ENCODE assay signal across 8 cellular contexts in the genomic region with DNA sequence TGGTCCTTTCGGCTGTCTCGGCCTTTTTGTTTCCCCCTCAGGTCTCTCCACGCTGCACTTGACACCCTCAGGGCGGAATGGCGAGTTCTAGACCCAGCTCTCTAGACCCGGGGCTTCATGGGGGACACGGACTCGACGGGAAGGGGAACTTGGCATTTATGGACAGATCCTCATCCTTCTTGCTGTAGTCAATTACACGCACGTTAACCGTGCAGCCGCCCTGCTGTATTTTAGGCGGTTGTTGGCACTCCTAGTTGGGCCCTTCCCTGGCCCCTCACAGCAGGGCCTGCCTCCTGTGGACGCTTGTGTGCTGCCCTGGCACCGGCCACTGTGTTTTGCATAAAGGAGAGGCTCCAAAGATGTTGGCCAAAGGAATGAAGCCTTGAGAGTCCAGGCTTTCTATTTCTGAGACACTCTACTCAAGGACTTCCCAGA. TPM values are rescaled to one million over a fixed set of nuclear protein-coding genes. Genes with fewer than 3 reads are reported as not detected.
DNase-seq lines count a peak whose midpoint lies in the region; ATAC-seq, FAIRE-seq and TF ChIP-seq lines count a peak whose summit lies in the region.

No MANE protein-coding gene starts in this region.

- H4K20me1 ChIP-seq in GM23338 (replicated peaks; ENCODE audit: insufficient read depth) (peaks cover 10% of the 10 kb centered on the region), endothelial cell of umbilical vein (replicated peaks; ENCODE audit: control insufficient read depth, extremely low read depth, insufficient read depth, low read length) (no peaks in the 10 kb centered on the region)

- no peak for TF ChIP-seq POLR2A in endothelial cell of umbilical vein (IDR thresholded peaks at IDR 0.05; ENCODE audit: low read depth, low read length)

- peak overlapping the region; percentile 79 to 99 (median 86) for H3K4me3 Mint-ChIP-seq in CD4-positive, alpha-beta memory T cell
- H3K4me3 Mint-ChIP-seq in GM23338: peak overlapping the region; percentile 73

- dilution Hi-C loops in endothelial cell of umbilical vein (cut with MboI; ENCODE audit: extremely low pct_ligation_motif_present, low sequenced_read_pairs): no loop called here

- H3K4me1 ChIP-seq in CD4-positive, alpha-beta memory T cell (ENCODE audit: insufficient read depth, low read length): peaks cover 15% of the 10 kb centered on the region
- H3K4me1 ChIP-seq in GM23338 (ENCODE audit: insufficient read depth) (peaks cover 11% of the 10 kb centered on the region), endothelial cell of umbilical vein (ENCODE audit: control insufficient read depth, extremely low read depth, insufficient read depth, low read length) (peaks cover 10% of the 10 kb centered on the region)

- H3K27me3 Mint-ChIP-seq in CD4-positive, alpha-beta memory T cell: no peaks in the 10 kb centered on the region
- H3K27me3 Mint-ChIP-seq in GM23338 (ENCODE audit: insufficient read depth, low read depth, poor library complexity): peaks cover 8% of the 10 kb centered on the region

- peaks cover 6 to 18% of the 10 kb centered on the region in 2 donors for H3K36me3 Mint-ChIP-seq in CD4-positive, alpha-beta memory T cell
- peaks cover 21% of the 10 kb centered on the region for H3K36me3 Mint-ChIP-seq in GM23338 (ENCODE audit: low read depth)

- H3K79me2 ChIP-seq in GM23338 (replicated peaks; ENCODE audit: insufficient read depth) (peaks cover 38% of the 10 kb centered on the region), endothelial cell of umbilical vein (ENCODE audit: control insufficient read depth, insufficient read depth, low read length) (peaks cover 40% of the 10 kb centered on the region)

- H3K9me3 Mint-ChIP-seq in CD4-positive, alpha-beta memory T cell: no peaks in the 10 kb centered on the region
- H3K9me3 Mint-ChIP-seq in GM23338: no peaks in the 10 kb centered on the region

- no peaks in the 10 kb centered on the region for H3K9me3 ChIP-seq in CD4-positive, alpha-beta memory T cell (ENCODE audit: control insufficient read depth in 1 of 2, low read length in 2 of 2)
- no peaks in the 10 kb centered on the region for H3K9me3 ChIP-seq in endothelial cell of umbilical vein (replicated peaks; ENCODE audit: control insufficient read depth, insufficient read depth, low read length)

- H3K4me2 ChIP-seq in GM23338 (peak overlapping the region; percentile 98), endothelial cell of umbilical vein (ENCODE audit: insufficient read depth, low read length) (peak overlapping the region; percentile 65)

- peaks cover 13 to 38% (median 18%) of the 10 kb centered on the region in 4 donors for H3K4me1 Mint-ChIP-seq in CD4-positive, alpha-beta memory T cell
- peaks cover 13% of the 10 kb centered on the region for H3K4me1 Mint-ChIP-seq in GM23338

- peak overlapping the region; percentile 84 for H3K27ac ChIP-seq in CD4-positive, alpha-beta memory T cell (ENCODE audit: low read depth, low read length)
- H3K27ac ChIP-seq in GM23338 (ENCODE audit: low read depth) (no peak overlapping the region), endothelial cell of umbilical vein (ENCODE audit: insufficient read depth, low read depth, low read length) (no peak overlapping the region)

- no peaks in the 10 kb centered on the region for H3K27me3 ChIP-seq in CD4-positive, alpha-beta memory T cell (ENCODE audit: insufficient read depth, low read length)
- peaks cover 21% of the 10 kb centered on the region for H3K27me3 ChIP-seq in GM23338 (ENCODE audit: insufficient read depth)
- H3K27me3 ChIP-seq in endothelial cell of umbilical vein (ENCODE audit: control insufficient read depth in 2 of 2, insufficient read depth in 2 of 2, low read length in 2 of 2): peaks cover 0 to 3% of the 10 kb centered on the region in 2 experiments

- no peaks in the 10 kb centered on the region for H3K9me1 ChIP-seq in endothelial cell of umbilical vein (replicated peaks; ENCODE audit: control insufficient read depth, extremely low read depth, insufficient read depth, low read length)

- no peaks in the 10 kb centered on the region for H3F3A ChIP-seq in GM23338 (replicated peaks; ENCODE audit: low read depth)

- TF ChIP-seq CTCF in GM23338 (conservative IDR thresholded peaks at IDR 0.05; ENCODE audit: low read depth in 2 of 2) (no peak), endothelial cell of umbilical vein (IDR thresholded peaks at IDR 0.05; ENCODE audit: extremely low read depth in 1 of 2, insufficient read depth in 1 of 2, low read depth in 1 of 2, low read length in 2 of 2) (no peak)

- BruUV-seq in endothelial cell of umbilical vein (replicated peaks; lab: Mats Ljungman, UMichigan): no TSS peak

- DNase-seq in CD4-positive, alpha-beta memory T cell: peak in 1 of 5 donors; percentile 40
- DNase-seq in GM23338 (ENCODE audit: low spot score) (no peak), T-helper 9 cell (peak; percentile 6), endothelial cell of umbilical vein (ENCODE audit: low read depth, low spot score) (peak; percentile 22), mucosa of gallbladder (ENCODE audit: low spot score) (peak; percentile 26), urothelium cell line (ENCODE audit: low spot score) (peak; percentile 25), SW 1271 (lab: John Stamatoyannopoulos, UW) (no peak)

- CTCF ChIA-PET in CD4-positive, alpha-beta memory T cell (lab: Charles Lee; ENCODE audit: partially characterized antibody): no interaction called here
- CTCF ChIA-PET in endothelial cell of umbilical vein (lab: Charles Lee): interaction anchor here (2.7 kb wide), 1 partner anchor 226 kb away, joined by 9 read pairs; no protein-coding TSS in a partner anchor

- H3K27ac Mint-ChIP-seq in CD4-positive, alpha-beta memory T cell: peak overlapping the region; percentile 78 to 91 (median 87)
- H3K27ac Mint-ChIP-seq in GM23338: no peak overlapping the region

- H2AFZ ChIP-seq in GM23338: peak overlapping the region; percentile 100
- peak overlapping the region; percentile 92 for H2AFZ ChIP-seq in endothelial cell of umbilical vein (ENCODE audit: low read depth, low read length)

- H3K9ac ChIP-seq in endothelial cell of umbilical vein (replicated peaks; ENCODE audit: extremely low read depth, insufficient read depth, low read length): peak overlapping the region; percentile 99

- H3K9me2 ChIP-seq in GM23338 (ENCODE audit: insufficient read depth): no peaks in the 10 kb centered on the region

- no peak; the same call in 2 of the 3 replicates for ATAC-seq in GM23338
- no peak for ATAC-seq in HG02588 (IDR thresholded peaks at IDR 0.05; ENCODE audit: unreplicated experiment)

- H3K4me3 ChIP-seq in CD4-positive, alpha-beta memory T cell (ENCODE audit: low read length in 2 of 2): peak overlapping the region in 1 of 2 donors; percentile 87
- H3K4me3 ChIP-seq in GM23338: peak overlapping the region; percentile 95
- H3K4me3 ChIP-seq in endothelial cell of umbilical vein (replicated peaks in 1 of 3; ENCODE audit: insufficient read depth in 1 of 3, low read depth in 1 of 3, low read length in 3 of 3): peak overlapping the region; percentile 76 to 94 (median 93)

- intact Hi-C loops in CD4-positive, alpha-beta memory T cell (cut with micrococcal nuclease): loop anchor here (5.0 kb wide), 3 partner anchors 169 to 1881 kb away; no protein-coding TSS in a partner anchor
- intact Hi-C loops in endothelial cell of umbilical vein (cut with micrococcal nuclease): loop anchor here (2.0 to 5.0 kb wide), 2 partner anchors 206 to 1951 kb away; a partner anchor contains a TSS

- POLR2A ChIA-PET in CD4-positive, alpha-beta memory T cell (lab: Charles Lee; ENCODE audit: partially characterized antibody): interaction anchor here (1.4 to 3.2 kb wide), 3 partner anchors 11 to 169 kb away, joined by 4 to 11 read pairs (median 5); a partner anchor contains a TSS
- POLR2A ChIA-PET in endothelial cell of umbilical vein (lab: Charles Lee): no interaction called here

- no peaks in the 10 kb centered on the region for H3K36me3 ChIP-seq in CD4-positive, alpha-beta memory T cell (ENCODE audit: insufficient read depth, low read length)
- no peaks in the 10 kb centered on the region for H3K36me3 ChIP-seq in GM23338 (ENCODE audit: insufficient read depth)
- peaks cover 0 to 5% of the 10 kb centered on the region in 2 experiments for H3K36me3 ChIP-seq in endothelial cell of umbilical vein (ENCODE audit: control insufficient read depth in 2 of 2, extremely low read depth in 1 of 2, insufficient read depth in 2 of 2, low read length in 2 of 2)

- FAIRE-seq in endothelial cell of umbilical vein (lab: Jason Lieb, UNC) (no peak), urothelium cell line (lab: Jason Lieb, UNC) (no peak)

TF ChIP-seq in GM23338, 12 proteins besides CTCF, POLR2A, EP300 and RAD21:
- no peak for TF ChIP-seq EZH2 (IDR thresholded peaks at IDR 0.05; ENCODE audit: low read depth, unreplicated experiment)
- no peak for TF ChIP-seq NANOG (IDR thresholded peaks at IDR 0.05; ENCODE audit: borderline replicate concordance)
- TF ChIP-seq JUNB (IDR thresholded peaks at IDR 0.05; ENCODE audit: unreplicated experiment): no peak
- TF ChIP-seq EZH2phosphoT487 (IDR thresholded peaks at IDR 0.05; ENCODE audit: unreplicated experiment): no peak

TF ChIP-seq in endothelial cell of umbilical vein, 7 proteins besides CTCF, POLR2A, EP300 and RAD21 (continues in another document):
- TF ChIP-seq POLR2AphosphoS5 (IDR thresholded peaks at IDR 0.05; ENCODE audit: insufficient read depth, low read depth, low read length) (no peak), MYC (IDR thresholded peaks at IDR 0.05; ENCODE audit: low read depth, low read length) (no peak), FOS (IDR thresholded peaks at IDR 0.05; ENCODE audit: borderline replicate concordance, insufficient read depth, low read length) (no peak), JUN (IDR thresholded peaks at IDR 0.05; ENCODE audit: borderline replicate concordance, insufficient read depth, insufficient read length, low read depth) (no peak)
- TF ChIP-seq, protein P1, sequence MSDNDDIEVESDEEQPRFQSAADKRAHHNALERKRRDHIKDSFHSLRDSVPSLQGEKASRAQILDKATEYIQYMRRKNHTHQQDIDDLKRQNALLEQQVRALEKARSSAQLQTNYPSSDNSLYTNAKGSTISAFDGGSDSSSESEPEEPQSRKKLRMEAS (IDR thresholded peaks at IDR 0.05; ENCODE audit: insufficient read depth, insufficient read length): no peak

RNA-seq across cellular contexts. Expression of a gene that starts 0.6 kb away (rescaled TPM):
- 10 to 100 TPM; 19.2 to 20.6 TPM for total RNA-seq in CD4-positive, alpha-beta memory T cell
- polyA plus RNA-seq in CD4-positive, alpha-beta memory T cell: 10 to 100 TPM in 1 of 2 donors, 1 to 10 TPM in 1; 9.7 to 12.6 TPM
- 20.4 and 24.0 TPM in 2 replicates for total RNA-seq in GM23338 (2014; rRNA removed; shearing (Covaris generic))
- 39.7 and 43.8 TPM in 2 replicates for polyA plus RNA-seq in GM23338 (2016; fragmentation: Nextera tagmentation; extraction: Ambion mirVana)
- total RNA-seq in endothelial cell of umbilical vein: 35.5 and 37.2 TPM in 2 replicates
- polyA plus RNA-seq in endothelial cell of umbilical vein: 15.9 and 18.1 TPM in 2 replicates
- 29.3 and 30.5 TPM in 2 replicates for polyA plus RNA-seq in endothelial cell of umbilical vein (2011; cell fraction: cytosol; rRNA removed)
- polyA plus RNA-seq in endothelial cell of umbilical vein (2011; cell fraction: nucleus; rRNA removed): 43.3 and 49.2 TPM in 2 replicates
- polyA plus RNA-seq in endothelial cell of umbilical vein (2012): 36.0 and 38.6 TPM in 2 replicates
- 8.0 and 9.4 TPM in 2 replicates for polyA minus RNA-seq in endothelial cell of umbilical vein
- polyA minus RNA-seq in endothelial cell of umbilical vein (2011; cell fraction: cytosol; rRNA and poly(A)+ RNA removed): 17.9 TPM
- 34.7 and 37.9 TPM in 2 replicates for polyA minus RNA-seq in endothelial cell of umbilical vein (2011; cell fraction: nucleus; rRNA and poly(A)+ RNA removed)
- total RNA-seq in mucosa of gallbladder: 15.5 TPM

Comparison
In these comparisons a context has a peak if more than half of its experiments do, and no peak if none do; other contexts are left out.
1. DNase-seq: peak in T-helper 9 cell (single experiment), endothelial cell of umbilical vein (single experiment), mucosa of gallbladder (single experiment) and urothelium cell line (single experiment); none in GM23338 (single experiment) and SW 1271 (0 of 2).